ENCODE assay signal across 8 cellular contexts in genomic region chr14:61525293-61526011, GRCh38.
DNase-seq lines count a peak whose midpoint lies in the region; ATAC-seq, FAIRE-seq and TF ChIP-seq lines count a peak whose summit lies in the region.

No MANE protein-coding gene starts in this region.

- DNase-seq in T-helper 2 cell (peak in 4 of 5 experiments; percentile 20 to 85 (median 50)), GM12878 (ENCODE audit: low read depth, low spot score) (peak; percentile 85), lower lobe of right lung (peak; percentile 70), stomach (peak; percentile 58), cortex of kidney (lab: John Stamatoyannopoulos, UW) (no peak), globus pallidus (ENCODE audit: low spot score) (no peak)

- intact Hi-C loops in GM12878 (cut with micrococcal nuclease; ENCODE audit: unreplicated experiment) (loop anchor here (2.0 kb wide), 1 partner anchor 137 kb away; no protein-coding TSS in a partner anchor), lower lobe of right lung (cut with DNase I) (loop anchor here (10.0 kb wide), 1 partner anchor 51 kb away; no protein-coding TSS in a partner anchor), stomach (cut with DNase I; ENCODE audit: low total_unique reads) (no loop called here)

- 33% methylated on average over 16 of the region's 16 CpGs for WGBS in GM12878 (ENCODE audit: insufficient coverage, insufficient replicate concordance, low lambda C conversion rate, missing lambda C conversion rate)
- 42 to 60% (median 43%) methylated on average over 12 to 16 of the region's 16 CpGs for WGBS in stomach, 5 donors

- H3K79me2 ChIP-seq in GM12878 (ENCODE audit: control insufficient read depth, insufficient read depth, low read length): no peaks in the 10 kb centered on the region

- H3K4me1 ChIP-seq in GM12878 (ENCODE audit: control insufficient read depth, insufficient read depth, low read length): peaks cover 15% of the 10 kb centered on the region
- H3K4me1 ChIP-seq in lower lobe of right lung: peaks cover 54% of the 10 kb centered on the region
- H3K4me1 ChIP-seq in stomach: peaks cover 41 to 60% (median 43%) of the 10 kb centered on the region in 4 donors

- RAD21 ChIA-PET in GM12878 (lab: Charles Lee; ENCODE audit: unreplicated experiment): interaction anchor here (0.7 to 3.9 kb wide), 8 partner anchors 11 to 195 kb away, joined by 3 to 30 read pairs (median 6); no protein-coding TSS in a partner anchor

- TF ChIP-seq CTCF in GM12878 (IDR thresholded peaks at IDR 0.05 in 2 of 3, conservative IDR thresholded peaks at IDR 0.05 in 1 of 3; ENCODE audit: control insufficient read depth in 2 of 3, extremely low read depth in 1 of 3, insufficient read depth in 1 of 3, low read depth in 3 of 3, low read length in 3 of 3): no peak
- TF ChIP-seq CTCF in lower lobe of right lung (IDR thresholded peaks at IDR 0.05): no peak
- no peak for TF ChIP-seq CTCF in stomach (IDR thresholded peaks at IDR 0.05)

- no peak for TF ChIP-seq RAD21 in GM12878 (IDR thresholded peaks at IDR 0.05; ENCODE audit: insufficient read depth, low read depth, low read length)

- peak overlapping the region; percentile 60 for H3K27ac ChIP-seq in GM12878 (ENCODE audit: control insufficient read depth, insufficient read depth)
- H3K27ac ChIP-seq in lower lobe of right lung: peak overlapping the region; percentile 74
- H3K27ac ChIP-seq in stomach: peak overlapping the region; percentile 81 to 89 (median 85)

- in situ Hi-C loops in GM12878 (cut with MboI): no loop called here

- no peak overlapping the region for H2AFZ ChIP-seq in GM12878 (ENCODE audit: control insufficient read depth, low read depth, low read length)

- ATAC-seq in GM18870 (IDR thresholded peaks at IDR 0.05; ENCODE audit: unreplicated experiment) (peak; percentile 93), HG03045 (IDR thresholded peaks at IDR 0.05; ENCODE audit: unreplicated experiment) (peak; percentile 71), GM12878 (peak; percentile 88), lower lobe of right lung (peak; percentile 80 to 82)

- CTCF ChIA-PET in GM12878 (lab: Yijun Ruan, JAX): interaction anchor here (0.5 to 2.5 kb wide), 9 partner anchors 13 to 601 kb away, joined by 3 to 17 read pairs (median 3); no protein-coding TSS in a partner anchor

- TF ChIP-seq POLR2A in GM12878 (IDR thresholded peaks at IDR 0.05; ENCODE audit: low read depth, low read length): no peak
- TF ChIP-seq POLR2A in stomach (IDR thresholded peaks at IDR 0.05): no peak

- peak overlapping the region; percentile 34; the same call in 1 of the 2 replicates for H3K4me3 ChIP-seq in GM12878
- H3K4me3 ChIP-seq in lower lobe of right lung: no peak overlapping the region
- H3K4me3 ChIP-seq in stomach: no peak overlapping the region

- FAIRE-seq in GM12878 (lab: Jason Lieb, UNC): no peak

- no peaks in the 10 kb centered on the region for H4K20me1 ChIP-seq in GM12878 (ENCODE audit: control insufficient read depth, insufficient read depth)

- TF ChIP-seq EP300 in GM12878 (IDR thresholded peaks at IDR 0.05; ENCODE audit: borderline replicate concordance in 1 of 2, control insufficient read depth in 1 of 2, low read depth in 2 of 2, low read length in 2 of 2): peak; percentile 35 to 56; a peak in 2 of 4 replicates
- no peak for TF ChIP-seq EP300 in stomach (IDR thresholded peaks at IDR 0.05)

- peak overlapping the region; percentile 68 for H3K4me2 ChIP-seq in GM12878 (ENCODE audit: control insufficient read depth, insufficient read depth)

- SMC1A ChIA-PET in GM12878 (lab: Charles Lee; ENCODE audit: uncharacterized antibody, unreplicated experiment): interaction anchor here (0.5 to 3.3 kb wide), 16 partner anchors 10 to 458 kb away, joined by 3 to 38 read pairs (median 4); partner anchors contain the start of gene SNAPC1

- H3K9me3 ChIP-seq in GM12878 (replicated peaks; ENCODE audit: control insufficient read depth, insufficient read depth, low read length) (no peaks in the 10 kb centered on the region; the same call in 2 of the 3 replicates), lower lobe of right lung (no peaks in the 10 kb centered on the region), stomach (no peaks in the 10 kb centered on the region)

- no peak overlapping the region; the same call in 1 of the 2 replicates for H3K9ac ChIP-seq in GM12878 (ENCODE audit: control insufficient read depth, insufficient read depth, low read length)

- H3K36me3 ChIP-seq in GM12878 (ENCODE audit: control insufficient read depth in 2 of 2, insufficient read depth in 2 of 2, low read length in 1 of 2): peaks cover 12 to 22% of the 10 kb centered on the region in 2 experiments
- H3K36me3 ChIP-seq in lower lobe of right lung: peaks cover 11% of the 10 kb centered on the region
- no peaks in the 10 kb centered on the region for H3K36me3 ChIP-seq in stomach

- no TSS peak for BruUV-seq in GM12878 (replicated peaks; lab: Mats Ljungman, UMichigan)

- H3K27me3 ChIP-seq in GM12878 (replicated peaks in 1 of 2; ENCODE audit: control insufficient read depth in 2 of 2, insufficient read depth in 2 of 2, low read length in 1 of 2): no peaks in the 10 kb centered on the region
- H3K27me3 ChIP-seq in lower lobe of right lung (ENCODE audit: low read depth): no peaks in the 10 kb centered on the region
- H3K27me3 ChIP-seq in stomach: no peaks in the 10 kb centered on the region

- POLR2A ChIA-PET in GM12878 (lab: Charles Lee): interaction anchor here (1.3 to 1.6 kb wide), 3 partner anchors 22 to 224 kb away, joined by 3 to 7 read pairs (median 5); no protein-coding TSS in a partner anchor

TF ChIP-seq in GM12878, 131 proteins besides CTCF, POLR2A, EP300 and RAD21 (continues in another document):
- no peak for TF ChIP-seq SMAD5 (IDR thresholded peaks at IDR 0.05; ENCODE audit: low read depth)
- no peak for TF ChIP-seq ZNF217 (IDR thresholded peaks at IDR 0.05)
- TF ChIP-seq CUX1 (IDR thresholded peaks at IDR 0.05; ENCODE audit: insufficient replicate concordance, low read depth, low read length): peak; percentile 25
- TF ChIP-seq PML (IDR thresholded peaks at IDR 0.05; ENCODE audit: low read length): no peak
- TF ChIP-seq CBX3 (IDR thresholded peaks at IDR 0.05; ENCODE audit: borderline replicate concordance, low read depth): no peak
- no peak for TF ChIP-seq REST (IDR thresholded peaks at IDR 0.05; ENCODE audit: low read depth, low read length)
- no peak for TF ChIP-seq RBBP5 (conservative IDR thresholded peaks at IDR 0.05)
- peak; percentile 43; the same call in 1 of the 2 replicates for TF ChIP-seq ZBED1 (IDR thresholded peaks at IDR 0.05; ENCODE audit: borderline replicate concordance)

Comparison
In these comparisons a context has a peak if more than half of its experiments do, and no peak if none do; other contexts are left out.
1. DNase-seq: peak in T-helper 2 cell (4 of 5), GM12878 (single experiment), lower lobe of right lung (single experiment) and stomach (single experiment); none in cortex of kidney (single experiment) and globus pallidus (single experiment).
2. Peak in every context shown above with its lines, with median percentiles within 50 percentile points of each other: ATAC-seq and H3K27ac ChIP-seq.